17 cellular contexts compared by ENCODE assay signal in the genomic region with DNA sequence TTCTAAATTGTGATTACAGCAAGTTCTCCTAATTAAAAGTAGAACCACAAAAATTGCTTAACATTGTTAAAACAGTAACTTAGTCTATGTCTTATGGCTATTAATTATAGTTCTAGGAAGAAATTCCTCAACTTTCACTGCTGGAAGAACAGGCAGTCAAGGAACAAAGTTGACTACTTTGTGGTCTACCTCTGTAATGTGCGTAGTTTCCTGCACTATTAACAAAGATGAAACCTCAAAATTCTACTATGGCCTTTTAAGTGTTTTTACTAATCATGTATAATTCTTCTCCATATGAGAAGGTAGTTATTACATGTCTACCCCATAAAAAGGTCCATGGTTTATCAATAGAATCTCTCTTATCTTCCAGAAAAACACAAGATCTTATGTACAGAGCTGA. TPM values are rescaled to one million over a fixed set of nuclear protein-coding genes. Genes with fewer than 3 reads are reported as not detected.
A peak's percentile ranks its signal among the peaks of the same experiment; 100 is the strongest.
DNase-seq lines count a peak whose midpoint lies in the region; ATAC-seq and TF ChIP-seq lines count a peak whose summit lies in the region.
"Had no signal": no experiment of that assay in that cellular context is flagged by ENCODE, and none has a peak within 500 bp of the region (broad histone marks: within the 10 kb centered on the region; RNA-seq: fewer than 3 reads in every experiment).

No MANE protein-coding gene starts in this region.

- H3K27ac Mint-ChIP-seq in MCF 10A (ENCODE audit: low read depth, unreplicated experiment) (no peak overlapping the region), nephron (peak overlapping the region in 2 of 3 experiments; percentile 19 to 40)
- H3K27ac Mint-ChIP-seq: CD14-positive monocyte; CD4-positive, alpha-beta memory T cell; H9 had no signal

- no peaks in the 10 kb centered on the region for H3K9me3 ChIP-seq in mammary epithelial cell (replicated peaks; ENCODE audit: insufficient read depth, low read length)
- H3K9me3 ChIP-seq: BLaER1 had no signal

- no peaks in the 10 kb centered on the region for H3K36me3 ChIP-seq in mammary epithelial cell (ENCODE audit: insufficient read depth, low read length)
- H3K36me3 ChIP-seq: BLaER1 had no signal

- TF ChIP-seq CTCF in mammary epithelial cell (conservative IDR thresholded peaks at IDR 0.05 in 1 of 2, IDR thresholded peaks at IDR 0.05 in 1 of 2; ENCODE audit: extremely low read depth in 1 of 2, insufficient read depth in 1 of 2, low read depth in 1 of 2, low read length in 2 of 2), result no peak
- TF ChIP-seq CTCF in MCF 10A (IDR thresholded peaks at IDR 0.05; ENCODE audit: unreplicated experiment), result no peak
- no peak for TF ChIP-seq CTCF in astrocyte of the spinal cord (IDR thresholded peaks at IDR 0.05; ENCODE audit: low read depth, low read length)
- no peak for TF ChIP-seq CTCF in nephron (IDR thresholded peaks at IDR 0.05; ENCODE audit: unreplicated experiment in 3 of 3)

- H3K9ac ChIP-seq in mammary epithelial cell (ENCODE audit: insufficient read depth, low read length), result no peak overlapping the region
- H3K9ac ChIP-seq: BLaER1 had no signal

- no peak overlapping the region for H3K4me3 ChIP-seq in mammary epithelial cell (replicated peaks in 1 of 3; ENCODE audit: insufficient read depth in 1 of 3, low read depth in 2 of 3, low read length in 3 of 3)
- no peak overlapping the region for H3K4me3 ChIP-seq in astrocyte of the spinal cord (ENCODE audit: low read depth, low read length)
- H3K4me3 ChIP-seq: BLaER1 had no signal

- H3K9me3 Mint-ChIP-seq in MCF 10A (ENCODE audit: unreplicated experiment) (peaks cover 10% of the 10 kb centered on the region), nephron (no peaks in the 10 kb centered on the region)
- H3K9me3 Mint-ChIP-seq: H9 had no signal

- BruUV-seq in mammary epithelial cell (replicated peaks; lab: Mats Ljungman, UMichigan) (no TSS peak), MCF 10A (replicated peaks; lab: Mats Ljungman, UMichigan) (no TSS peak)

- peak overlapping the region; percentile 75 for H3K27ac ChIP-seq in mammary epithelial cell (ENCODE audit: insufficient read depth, low read depth, low read length)
- H3K27ac ChIP-seq: BLaER1 had no signal

- no peaks in the 10 kb centered on the region for H3K27me3 Mint-ChIP-seq in MCF 10A (ENCODE audit: insufficient read depth, unreplicated experiment)
- no peaks in the 10 kb centered on the region for H3K27me3 Mint-ChIP-seq in nephron (ENCODE audit: low read depth)
- H3K27me3 Mint-ChIP-seq: CD4-positive, alpha-beta memory T cell had no signal

- in situ Hi-C loops in mammary epithelial cell (cut with MboI; ENCODE audit: low sequenced_read_pairs in 2 of 2), result no loop called here
- in situ Hi-C loops in astrocyte of the spinal cord (cut with HindIII; ENCODE audit: low sequenced_read_pairs), result no loop called here

- ATAC-seq in HG03439 (IDR thresholded peaks at IDR 0.05; ENCODE audit: unreplicated experiment), result no peak

- H4K20me1 ChIP-seq in mammary epithelial cell (ENCODE audit: insufficient read depth, low read length), result no peaks in the 10 kb centered on the region
- H4K20me1 ChIP-seq: BLaER1 had no signal

- intact Hi-C loops in mammary epithelial cell (cut with micrococcal nuclease) (no loop called here), MCF 10A (cut with micrococcal nuclease) (no loop called here)

- H3K4me1 ChIP-seq in mammary epithelial cell (ENCODE audit: insufficient read depth, low read length), result peaks cover 61% of the 10 kb centered on the region
- H3K4me1 ChIP-seq: BLaER1 had no signal

- no peak overlapping the region for H2AFZ ChIP-seq in mammary epithelial cell (ENCODE audit: low read depth, low read length)

- peaks cover 55% of the 10 kb centered on the region for H3K79me2 ChIP-seq in mammary epithelial cell (ENCODE audit: insufficient read depth, low read length)

- H3K4me3 Mint-ChIP-seq in MCF 10A (ENCODE audit: unreplicated experiment), result no peak overlapping the region
- H3K4me3 Mint-ChIP-seq in nephron, result no peak overlapping the region
- H3K4me3 Mint-ChIP-seq: CD14-positive monocyte; CD4-positive, alpha-beta memory T cell; H9 had no signal

- CTCF ChIA-PET in mammary epithelial cell (lab: Charles Lee; ENCODE audit: low non-redundant PET), result no interaction called here
- CTCF ChIA-PET in MCF 10A (lab: Yijun Ruan, JAX), result no interaction called here

- POLR2A ChIA-PET in MCF 10A (lab: Yijun Ruan, JAX), result no interaction called here

- no peaks in the 10 kb centered on the region for H3K36me3 Mint-ChIP-seq in MCF 10A (ENCODE audit: insufficient read depth, unreplicated experiment)
- no peaks in the 10 kb centered on the region for H3K36me3 Mint-ChIP-seq in nephron (ENCODE audit: low read depth)
- H3K36me3 Mint-ChIP-seq: CD14-positive monocyte; CD4-positive, alpha-beta memory T cell had no signal

- H3K4me1 Mint-ChIP-seq in MCF 10A (ENCODE audit: insufficient read depth, unreplicated experiment), result peaks cover 42% of the 10 kb centered on the region
- peaks cover 6% of the 10 kb centered on the region for H3K4me1 Mint-ChIP-seq in nephron
- H3K4me1 Mint-ChIP-seq: CD14-positive monocyte; CD4-positive, alpha-beta memory T cell; H9 had no signal

- dilution Hi-C loops in mammary epithelial cell (cut with HindIII; ENCODE audit: low sequenced_read_pairs), result no loop called here

- peak overlapping the region; percentile 64 for H3K4me2 ChIP-seq in mammary epithelial cell (ENCODE audit: insufficient read depth, low read depth, low read length)
- H3K4me2 ChIP-seq: BLaER1 had no signal

- DNase-seq in mammary epithelial cell, result no peak
- DNase-seq in MCF 10A (ENCODE audit: unreplicated experiment), result no peak
- DNase-seq in astrocyte of the spinal cord (ENCODE audit: low read depth, low spot score), result peak; percentile 52
- no peak for DNase-seq in midbrain (lab: John Stamatoyannopoulos, UW)
- DNase-seq in NCI-H2196 (lab: John Stamatoyannopoulos, UW; ENCODE audit: unreplicated experiment), result no peak
- DNase-seq: 8988T; CD4-positive, alpha-beta memory T cell; DMS153; DMS79; GDM1; H9 had no signal

- H3K27me3 ChIP-seq in mammary epithelial cell (ENCODE audit: insufficient read depth, low read length), result no peaks in the 10 kb centered on the region
- H3K27me3 ChIP-seq: BLaER1 had no signal

- 42% methylated on average over 1 of the region's 1 CpG for WGBS in mammary epithelial cell (ENCODE audit: low coverage, missing lambda C conversion rate)

RNA-seq across cellular contexts. Expression of gene RASSF9, which starts 7.6 kb away (rescaled TPM):
- total RNA-seq in mammary epithelial cell (10 to 100 TPM in 1 of 2 donors, 1 to 10 TPM in 1; 7.1 to 13.5 TPM), MCF 10A (2022) (1.5 and 2.1 TPM in 2 replicates)
- polyA plus RNA-seq in mammary epithelial cell, result 2.6 TPM
- polyA minus RNA-seq in mammary epithelial cell, result 6.0 TPM
- total RNA-seq: CD4-positive, alpha-beta memory T cell had no signal
- polyA plus RNA-seq: CD14-positive monocyte; CD4-positive, alpha-beta memory T cell had no signal

RNA-seq across cellular contexts. Expression of gene NTS, which starts 45.5 kb away (rescaled TPM):
- total RNA-seq in mammary epithelial cell (not detected), MCF 10A (2022) (not detected in 2 replicates)
- polyA plus RNA-seq in mammary epithelial cell, result not detected
- not detected for polyA minus RNA-seq in mammary epithelial cell
- total RNA-seq: CD4-positive, alpha-beta memory T cell; Daoy; HT-29 had no signal
- polyA plus RNA-seq: CD14-positive monocyte; CD4-positive, alpha-beta memory T cell had no signal
